Comparison of ENCODE assay signal across 9 cellular contexts in the genomic region with DNA sequence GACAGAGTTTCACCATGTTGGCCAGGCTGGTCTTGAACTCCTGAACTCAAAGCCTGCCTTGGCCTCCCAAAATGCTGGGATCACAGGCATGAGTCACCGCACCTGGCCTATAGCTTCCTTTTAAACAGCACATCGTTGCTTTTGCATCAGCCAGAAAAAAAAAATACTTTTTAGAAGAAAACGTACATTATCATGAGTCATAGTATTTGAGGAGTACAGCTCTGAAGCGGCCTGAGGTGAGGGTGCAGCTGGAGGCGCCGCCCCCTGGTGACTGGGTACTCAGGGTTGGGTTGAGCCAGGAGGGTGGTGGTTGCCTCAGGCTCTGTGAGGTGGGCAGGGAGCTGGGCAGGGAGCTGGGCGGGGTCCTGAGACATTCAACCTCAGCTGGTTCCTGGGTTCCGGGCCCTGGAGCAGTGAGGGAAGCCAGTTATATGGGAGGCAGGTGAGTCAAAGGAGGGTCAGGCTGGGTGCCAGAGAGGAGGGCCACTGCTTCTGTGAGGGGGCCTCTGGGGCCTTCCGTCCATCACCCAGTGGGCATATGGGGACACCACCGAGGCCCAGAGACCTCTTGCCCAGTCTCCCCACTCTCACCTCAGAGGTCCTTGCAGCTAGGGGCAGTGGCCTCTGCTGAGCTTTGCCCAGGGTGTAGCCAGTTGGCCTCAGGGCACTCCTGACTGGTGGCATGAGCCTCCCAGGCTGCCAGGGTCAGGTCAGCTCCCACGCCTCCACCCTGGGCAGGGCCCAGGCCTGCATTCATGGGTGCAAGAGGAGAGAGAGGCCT. TPM values are rescaled to one million over a fixed set of nuclear protein-coding genes. Genes with fewer than 3 reads are reported as not detected.
A peak's percentile ranks its signal among the peaks of the same experiment; 100 is the strongest.
DNase-seq lines count a peak whose midpoint lies in the region; TF ChIP-seq lines count a peak whose summit lies in the region.
"Had no signal": no experiment of that assay in that cellular context is flagged by ENCODE, and none has a peak within 500 bp of the region (broad histone marks: within the 10 kb centered on the region; RNA-seq: fewer than 3 reads in every experiment).

No MANE protein-coding gene starts in this region.

- H3K9me3 ChIP-seq in esophagus muscularis mucosa (no peaks in the 10 kb centered on the region), trophoblast cell (ENCODE audit: insufficient read depth, low read depth, low read length) (peaks cover 3% of the 10 kb centered on the region), Karpas-422 (ENCODE audit: low read length) (no peaks in the 10 kb centered on the region)

- H3K36me3 ChIP-seq in H7 (replicated peaks; ENCODE audit: control insufficient read depth, insufficient read depth, low read length), result no peaks in the 10 kb centered on the region
- no peaks in the 10 kb centered on the region for H3K36me3 ChIP-seq in esophagus muscularis mucosa
- H3K36me3 ChIP-seq in trophoblast cell (ENCODE audit: control insufficient read depth in 1 of 2, insufficient read depth in 2 of 2, low read length in 2 of 2), result no peaks in the 10 kb centered on the region
- no peaks in the 10 kb centered on the region for H3K36me3 ChIP-seq in Karpas-422 (ENCODE audit: insufficient read depth, low read length)

- peak overlapping the region; percentile 95 for H3K18ac ChIP-seq in trophoblast cell (ENCODE audit: low read length)

- peak overlapping the region; percentile 95 for H2AK5ac ChIP-seq in trophoblast cell (ENCODE audit: low read length)

- no peak for TF ChIP-seq POLR2A in esophagus muscularis mucosa (IDR thresholded peaks at IDR 0.05; ENCODE audit: low read depth)

- no peaks in the 10 kb centered on the region for H3K9me2 ChIP-seq in Karpas-422 (replicated peaks; ENCODE audit: insufficient read depth, low read length)

- H4K20me1 ChIP-seq in Karpas-422 (ENCODE audit: insufficient read depth, low read depth, low read length), result no peaks in the 10 kb centered on the region

- peak overlapping the region; percentile 98 for H4K91ac ChIP-seq in trophoblast cell (ENCODE audit: low read depth, low read length)

- no peak overlapping the region for H3K9ac ChIP-seq in trophoblast cell (ENCODE audit: low read length)
- H3K9ac ChIP-seq in Karpas-422 (ENCODE audit: low read length), result no peak overlapping the region

- H3K4me1 ChIP-seq in esophagus muscularis mucosa, result peaks cover 25 to 37% (median 34%) of the 10 kb centered on the region in 4 donors
- H3K4me1 ChIP-seq in trophoblast cell (ENCODE audit: control insufficient read depth in 1 of 2, insufficient read depth in 2 of 2, low read length in 2 of 2), result peaks cover 32 to 47% of the 10 kb centered on the region in 2 experiments
- H3K4me1 ChIP-seq in Karpas-422 (ENCODE audit: low read length), result no peaks in the 10 kb centered on the region

- H4K12ac ChIP-seq in trophoblast cell (ENCODE audit: low read depth, low read length), result peak overlapping the region; percentile 43

- no peak overlapping the region for H3K23ac ChIP-seq in trophoblast cell (ENCODE audit: low read length)

- TF ChIP-seq EP300 in esophagus muscularis mucosa (IDR thresholded peaks at IDR 0.05), result no peak

- H3K27ac ChIP-seq in esophagus muscularis mucosa (replicated peaks in 1 of 4) (peak overlapping the region; percentile 42 to 54 (median 49)), trophoblast cell (ENCODE audit: low read depth, low read length) (peak overlapping the region; percentile 98), Karpas-422 (ENCODE audit: low read length) (no peak overlapping the region), substantia nigra (ENCODE audit: low read depth, low read length, poor library complexity, severe bottlenecking) (no peak overlapping the region)

- intact Hi-C loops in esophagus muscularis mucosa (cut with DNase I), result no loop called here

- H3K79me1 ChIP-seq in trophoblast cell (ENCODE audit: low read length), result peaks cover 68% of the 10 kb centered on the region

- H3K27me3 ChIP-seq in H7 (ENCODE audit: control insufficient read depth, insufficient read depth, low read length), result no peaks in the 10 kb centered on the region
- no peaks in the 10 kb centered on the region for H3K27me3 ChIP-seq in esophagus muscularis mucosa
- H3K27me3 ChIP-seq in trophoblast cell (ENCODE audit: insufficient read depth, low read length), result no peaks in the 10 kb centered on the region
- H3K27me3 ChIP-seq in Karpas-422 (ENCODE audit: low read length), result no peaks in the 10 kb centered on the region

- H2BK120ac ChIP-seq in trophoblast cell (ENCODE audit: insufficient read depth, low read length, poor library complexity), result peak overlapping the region; percentile 96

- 82% methylated on average over 9 of the region's 11 CpGs for WGBS in esophagus muscularis mucosa
- no CpG with 5 or more reads among the region's 11 CpGs for WGBS in trophoblast cell (ENCODE audit: extremely low coverage, insufficient coverage, insufficient read length)

- H4K8ac ChIP-seq in trophoblast cell (ENCODE audit: low read depth, low read length), result peak overlapping the region; percentile 64

- H3K14ac ChIP-seq in trophoblast cell (ENCODE audit: low read length), result peak overlapping the region; percentile 93

- H3K4me3 ChIP-seq in H7 (ENCODE audit: insufficient read depth, low read depth, low read length) (no peak overlapping the region), esophagus muscularis mucosa (no peak overlapping the region), trophoblast cell (ENCODE audit: low read depth, low read length) (no peak overlapping the region), Karpas-422 (ENCODE audit: low read length) (no peak overlapping the region)

- H3K79me2 ChIP-seq in trophoblast cell (ENCODE audit: control insufficient read depth, insufficient read depth, low read length, poor library complexity) (peaks cover 12% of the 10 kb centered on the region), Karpas-422 (ENCODE audit: low read length) (no peaks in the 10 kb centered on the region)

- H2AFZ ChIP-seq in trophoblast cell (ENCODE audit: insufficient read depth, low read length, poor library complexity) (peak overlapping the region; percentile 32), Karpas-422 (ENCODE audit: low read length) (no peak overlapping the region)

- H3K4me2 ChIP-seq in trophoblast cell (ENCODE audit: low read length) (no peak overlapping the region), Karpas-422 (ENCODE audit: low read depth, low read length, poor library complexity, severe bottlenecking) (no peak overlapping the region)

- H3K4ac ChIP-seq in trophoblast cell (ENCODE audit: low read depth, low read length), result peak overlapping the region; percentile 70

- TF ChIP-seq CTCF in esophagus muscularis mucosa (IDR thresholded peaks at IDR 0.05), result no peak
- no peak for TF ChIP-seq CTCF in GM20000 (IDR thresholded peaks at IDR 0.05; ENCODE audit: extremely low read depth, missing control alignments)

- peak; percentile 56 for DNase-seq in H7
- peak; percentile 97 for DNase-seq in NCI-H69 (lab: John Stamatoyannopoulos, UW)
- no peak for DNase-seq in esophagus muscularis mucosa (ENCODE audit: extremely low spot score)
- DNase-seq in trophoblast cell, result peak; percentile 93 to 97
- DNase-seq in Karpas-422, result no peak
- DNase-seq in C1 segment of cervical spinal cord (lab: John Stamatoyannopoulos, UW), result no peak
- DNase-seq in GM20000 (ENCODE audit: low spot score), result no peak
- no peak for DNase-seq in substantia nigra (lab: John Stamatoyannopoulos, UW)

- peak overlapping the region; percentile 98 for H2BK12ac ChIP-seq in trophoblast cell (ENCODE audit: low read length)

- peak overlapping the region; percentile 99 for H2BK5ac ChIP-seq in trophoblast cell (ENCODE audit: low read depth, low read length, poor library complexity)

RNA-seq across cellular contexts. Expression of a gene that starts 11.7 kb away (rescaled TPM):
- total RNA-seq in H7 (2014; rRNA removed; shearing (Covaris generic)), result 424 and 491 TPM in 2 replicates
- 100 to 1,000 TPM; 199 to 744 (median 532) TPM for total RNA-seq in esophagus muscularis mucosa
- polyA plus RNA-seq in trophoblast cell (2013), result 992 and 1,052 TPM in 2 replicates
- 5.0 TPM in 1 of 2 replicates, not detected in the other for total RNA-seq in Karpas-422 (2014; rRNA removed; shearing (Covaris generic); ENCODE audit: low replicate concordance)

RNA-seq across cellular contexts. Expression of a gene that starts 44.3 kb away (rescaled TPM):
- total RNA-seq in H7 (2014; rRNA removed; shearing (Covaris generic)), result 0.21 TPM in 1 of 2 replicates, not detected in the other
- total RNA-seq in esophagus muscularis mucosa, result 10 to 100 TPM in 1 of 4 donors, 1 to 10 TPM in 3; 2.1 to 14.2 (median 7.1) TPM
- 1.7 TPM in 2 replicates for polyA plus RNA-seq in trophoblast cell (2013)
- total RNA-seq in Karpas-422 (2014; rRNA removed; shearing (Covaris generic); ENCODE audit: low replicate concordance), result not detected in 2 replicates
- total RNA-seq: T-helper 2 cell treated with Interferon-gamma antibody and Interleukin-4, amounts not matched to agents 100 ng/mL and 5 ng/mL, for 36 hours had no signal

Comparison
In these comparisons a context has a peak if more than half of its experiments do, and no peak if none do; other contexts are left out.
1. DNase-seq: peak in H7 (single experiment), NCI-H69 (single experiment) and trophoblast cell (2 of 2); none in esophagus muscularis mucosa (single experiment), Karpas-422 (single experiment), C1 segment of cervical spinal cord (0 of 14), GM20000 (single experiment) and substantia nigra (0 of 49).
2. H3K27ac ChIP-seq: peak in esophagus muscularis mucosa (4 of 4) and trophoblast cell (single experiment); none in Karpas-422 (single experiment) and substantia nigra (single experiment).
3. RNA of a gene that starts 11.7 kb away (total RNA-seq): 199 to 744 TPM in esophagus muscularis mucosa and 424 to 491 TPM in H7; 5.0 TPM in Karpas-422; every median in the first group is over 10 times any median in the second.